ENCODE assay signal across 14 cellular contexts in the genomic region with DNA sequence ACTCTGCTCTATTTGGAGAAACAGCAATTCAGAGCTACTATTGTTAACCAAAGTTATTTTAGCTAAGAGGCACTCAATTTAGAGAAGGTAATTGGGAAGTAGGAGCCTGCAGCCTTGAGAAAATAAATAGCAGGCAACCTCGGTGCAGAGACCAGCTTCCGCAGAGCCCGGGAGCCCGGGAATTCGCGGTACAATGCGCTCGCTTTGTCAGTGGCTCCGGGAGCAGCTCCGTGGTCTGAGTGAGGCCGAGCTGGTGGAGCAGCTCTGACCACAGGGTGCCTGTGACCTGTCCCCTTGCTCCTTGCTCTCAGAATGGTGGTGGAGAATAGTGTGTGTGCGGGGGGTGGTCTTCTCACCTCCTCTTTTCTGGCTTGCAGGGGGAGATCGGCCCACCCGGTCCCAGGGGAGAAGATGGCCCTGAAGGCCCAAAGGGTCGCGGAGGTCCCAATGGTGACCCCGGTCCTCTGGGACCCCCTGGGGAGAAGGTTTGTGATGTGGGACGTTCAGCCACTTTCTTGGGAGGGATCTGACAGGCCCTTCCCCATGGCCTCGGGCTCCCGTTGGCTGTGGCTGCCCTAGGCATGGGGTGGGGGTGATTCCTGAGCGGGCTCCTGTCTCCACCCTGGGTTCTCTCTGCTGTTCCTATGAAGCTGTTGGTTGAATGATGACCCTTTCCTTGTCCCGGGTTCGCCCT.
"Had no signal": no experiment of that assay in that cellular context is flagged by ENCODE, and none has a peak within 500 bp of the region (broad histone marks: within the 10 kb centered on the region; RNA-seq: fewer than 3 reads in every experiment).

No MANE protein-coding gene starts in this region.

- H3K9me3 Mint-ChIP-seq: activated CD4-positive, alpha-beta T cell treated with anti-CD3 and anti-CD28 coated beads, Interleukin-2, amount 10 ng/mL, durations not matched to agents 24 days and 14 days; dendritic cell treated with granulocyte-macrophage colony-stimulating factor and Interleukin-4, amounts not matched to agents 40 ng/mL and 50 ng/mL, for 4 days; endodermal cell; nephron progenitor cell; T-helper 1 cell treated with Interleukin-12 subunit alpha and Interleukin-12 subunit beta and Interleukin-4 antibody, amounts not matched to agents 30 μg/mL and 1 μg/mL, for 36 hours; WTC11 had no signal

- DNase-seq: activated CD4-positive, alpha-beta T cell treated with anti-CD3 and anti-CD28 coated beads, Interleukin-2, amount 10 ng/mL, durations not matched to agents 24 days and 14 days; activated naive CD4-positive, alpha-beta T cell treated with Interleukin-2 at 50 U/mL for 16 hours; endodermal cell; left colon; mammary epithelial cell; nephron progenitor cell; pancreas; small intestine; stimulated activated CD4-positive, alpha-beta T cell treated with anti-CD3 and anti-CD28 coated beads, Interleukin-1b, Interleukin-23, amount 100 ng/mL, for 48 hours; stimulated activated naive CD4-positive, alpha-beta T cell treated with Interleukin-2 at 50 U/mL for 16 hours; testis had no signal

- H3K27me3 Mint-ChIP-seq: activated CD4-positive, alpha-beta T cell treated with anti-CD3 and anti-CD28 coated beads, Interleukin-2, amount 10 ng/mL, durations not matched to agents 24 days and 14 days had no signal

- ATAC-seq: left colon had no signal

- H3K27me3 ChIP-seq: pancreas, testis had no signal

- H3K4me3 Mint-ChIP-seq: activated CD4-positive, alpha-beta T cell treated with anti-CD3 and anti-CD28 coated beads, Interleukin-2, amount 10 ng/mL, durations not matched to agents 24 days and 14 days; dendritic cell treated with granulocyte-macrophage colony-stimulating factor and Interleukin-4, amounts not matched to agents 40 ng/mL and 50 ng/mL, for 4 days; endodermal cell; nephron progenitor cell; T-helper 1 cell treated with Interleukin-12 subunit alpha and Interleukin-12 subunit beta and Interleukin-4 antibody, amounts not matched to agents 30 μg/mL and 1 μg/mL, for 36 hours; WTC11 had no signal

- H3K36me3 ChIP-seq: pancreas had no signal

- H3K9me3 ChIP-seq: pancreas, testis had no signal

- H3K27ac ChIP-seq: pancreas, testis had no signal

- H3K4me1 ChIP-seq: pancreas, testis had no signal

- H3K4me3 ChIP-seq: pancreas, testis had no signal

- H3K4me1 Mint-ChIP-seq: activated CD4-positive, alpha-beta T cell treated with anti-CD3 and anti-CD28 coated beads, Interleukin-2, amount 10 ng/mL, durations not matched to agents 24 days and 14 days; endodermal cell had no signal

- H3K36me3 Mint-ChIP-seq: WTC11 had no signal

- H3K27ac Mint-ChIP-seq: activated CD4-positive, alpha-beta T cell treated with anti-CD3 and anti-CD28 coated beads, Interleukin-2, amount 10 ng/mL, durations not matched to agents 24 days and 14 days; dendritic cell treated with granulocyte-macrophage colony-stimulating factor and Interleukin-4, amounts not matched to agents 40 ng/mL and 50 ng/mL, for 4 days; endodermal cell; T-helper 1 cell treated with Interleukin-12 subunit alpha and Interleukin-12 subunit beta and Interleukin-4 antibody, amounts not matched to agents 30 μg/mL and 1 μg/mL, for 36 hours; WTC11 had no signal
